In genomic region chr21:33754493-33754892, GRCh38 we compare ENCODE assay signal across 21 cellular contexts.
"Had no signal": no experiment of that assay in that cellular context is flagged by ENCODE, and none has a peak within 500 bp of the region (broad histone marks: within the 10 kb centered on the region; RNA-seq: fewer than 3 reads in every experiment).

No MANE protein-coding gene starts in this region.

- H3K27me3 ChIP-seq: brain microvascular endothelial cell, neutrophil, upper lobe of right lung had no signal

- H3K4me1 ChIP-seq: upper lobe of right lung had no signal

- H3K36me3 ChIP-seq: neutrophil, upper lobe of right lung had no signal

- DNase-seq: activated B cell treated with CpG ODN at 0.5 μM for 24 hours; activated CD4-positive, alpha-beta T cell treated with anti-CD3 and anti-CD28 coated beads for 48 hours; activated CD8-positive, alpha-beta T cell treated with anti-CD3 and anti-CD28 coated beads for 36 hours; activated gamma-delta T cell; activated T-cell treated with anti-CD3 and anti-CD28 coated beads, Interleukin-2, amount 50 U/mL, for 4 hours; amniotic stem cell; brain microvascular endothelial cell; cerebellar nuclear complex; effector memory CD4-positive, alpha-beta T cell; foreskin melanocyte; left colon; mammary epithelial cell; mucosa of descending colon; naive thymus-derived CD4-positive, alpha-beta T cell; stimulated activated CD4-positive, alpha-beta T cell treated with anti-CD3 and anti-CD28 coated beads, Interleukin-4, amount 100 ng/mL, for 24 hours; stimulated activated naive CD4-positive, alpha-beta T cell; T-helper 2 cell; upper lobe of right lung had no signal

- H3K27ac ChIP-seq: brain microvascular endothelial cell, neutrophil, upper lobe of right lung had no signal

- ATAC-seq: activated CD8-positive, alpha-beta T cell treated with anti-CD3 and anti-CD28 coated beads for 36 hours; activated naive CD4-positive, alpha-beta T cell treated with anti-CD3 and anti-CD28 coated beads, Interleukin-2, amount 50 U/mL, for 72 hours; activated T-cell treated with anti-CD3 and anti-CD28 coated beads, Interleukin-2, amount 50 U/mL, for 4 hours; left colon; mucosa of descending colon; naive thymus-derived CD4-positive, alpha-beta T cell; upper lobe of right lung had no signal

- H3K9me3 ChIP-seq: mucosa of descending colon, neutrophil, upper lobe of right lung had no signal

- H3K4me3 ChIP-seq: mucosa of descending colon, skin epidermis, upper lobe of right lung had no signal
